ENCODE assay signal across 1 cellular context in the genomic region with DNA sequence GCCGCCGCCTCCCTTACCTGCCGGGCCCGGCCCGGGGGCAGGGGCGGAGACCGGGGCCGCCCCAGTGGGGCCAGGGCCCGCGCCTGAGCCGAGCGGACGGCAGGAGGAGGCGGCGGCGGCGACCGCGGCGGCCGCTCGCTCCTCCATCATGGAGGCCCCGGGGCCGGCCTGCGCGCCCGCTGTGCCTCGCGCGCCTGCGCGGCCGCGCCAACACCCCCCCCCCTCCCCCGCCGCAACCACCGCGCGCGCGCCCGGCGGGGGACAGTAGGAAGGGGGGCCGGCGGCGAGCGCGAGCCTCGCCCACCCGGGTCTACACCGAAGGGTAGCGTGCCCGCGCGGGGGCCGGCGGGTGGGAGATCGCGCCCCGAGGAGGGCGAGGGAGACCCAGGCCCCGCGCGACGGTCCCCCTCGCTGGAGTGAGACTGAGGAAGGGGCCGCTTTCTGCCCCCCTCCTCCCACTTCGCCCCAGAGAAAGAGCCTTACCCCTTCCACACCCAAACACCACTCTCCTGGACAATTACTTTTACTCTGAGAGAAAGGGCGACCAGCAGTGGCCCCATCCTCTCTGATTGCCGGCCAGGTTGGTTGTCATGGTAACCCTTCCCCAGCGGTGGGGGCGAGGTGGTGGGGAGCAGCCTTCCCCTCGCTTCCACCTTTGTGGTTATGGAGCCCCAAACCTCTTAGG.
TF ChIP-seq lines count a peak whose summit lies in the region.

A gene with protein sequence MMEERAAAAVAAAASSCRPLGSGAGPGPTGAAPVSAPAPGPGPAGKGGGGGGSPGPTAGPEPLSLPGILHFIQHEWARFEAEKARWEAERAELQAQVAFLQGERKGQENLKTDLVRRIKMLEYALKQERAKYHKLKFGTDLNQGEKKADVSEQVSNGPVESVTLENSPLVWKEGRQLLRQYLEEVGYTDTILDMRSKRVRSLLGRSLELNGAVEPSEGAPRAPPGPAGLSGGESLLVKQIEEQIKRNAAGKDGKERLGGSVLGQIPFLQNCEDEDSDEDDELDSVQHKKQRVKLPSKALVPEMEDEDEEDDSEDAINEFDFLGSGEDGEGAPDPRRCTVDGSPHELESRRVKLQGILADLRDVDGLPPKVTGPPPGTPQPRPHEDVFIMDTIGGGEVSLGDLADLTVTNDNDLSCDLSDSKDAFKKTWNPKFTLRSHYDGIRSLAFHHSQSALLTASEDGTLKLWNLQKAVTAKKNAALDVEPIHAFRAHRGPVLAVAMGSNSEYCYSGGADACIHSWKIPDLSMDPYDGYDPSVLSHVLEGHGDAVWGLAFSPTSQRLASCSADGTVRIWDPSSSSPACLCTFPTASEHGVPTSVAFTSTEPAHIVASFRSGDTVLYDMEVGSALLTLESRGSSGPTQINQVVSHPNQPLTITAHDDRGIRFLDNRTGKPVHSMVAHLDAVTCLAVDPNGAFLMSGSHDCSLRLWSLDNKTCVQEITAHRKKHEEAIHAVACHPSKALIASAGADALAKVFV (minus strand): TSS at position 170 of the 685 bp plus-strand sequence. CDS start 20 bp downstream, at position 150.

TF ChIP-seq in H1, 55 proteins besides CTCF, POLR2A, EP300 and RAD21:
- TF ChIP-seq NANOG (IDR thresholded peaks at IDR 0.05; ENCODE audit: insufficient read depth, low read depth, low read length, poor library complexity, severe bottlenecking) = no peak
- no peak for TF ChIP-seq HDAC2 (IDR thresholded peaks at IDR 0.05; ENCODE audit: borderline replicate concordance in 1 of 2, low read depth in 2 of 2, low read length in 2 of 2)
- TF ChIP-seq BRCA1 (IDR thresholded peaks at IDR 0.05; ENCODE audit: low read depth, low read length) = no peak
- no peak for TF ChIP-seq JUND (IDR thresholded peaks at IDR 0.05; ENCODE audit: low read length)
- TF ChIP-seq NRF1 (IDR thresholded peaks at IDR 0.05; ENCODE audit: low read depth, low read length) = peak; percentile 27; the same call in 1 of the 2 replicates
- no peak for TF ChIP-seq RFX5 (IDR thresholded peaks at IDR 0.05; ENCODE audit: borderline replicate concordance, low read depth, low read length)
- no peak for TF ChIP-seq YY1 (IDR thresholded peaks at IDR 0.05; ENCODE audit: low read depth, low read length)
- no peak; the same call in 1 of the 2 replicates for TF ChIP-seq POLR2AphosphoS5 (IDR thresholded peaks at IDR 0.05; ENCODE audit: low read depth, low read length)
- TF ChIP-seq KDM5A (IDR thresholded peaks at IDR 0.05; ENCODE audit: low read length) = no peak
- TF ChIP-seq ZNF274 (IDR thresholded peaks at IDR 0.05; ENCODE audit: borderline replicate concordance, extremely low read depth, low read length) = no peak
- no peak for TF ChIP-seq SAP30 (IDR thresholded peaks at IDR 0.05; ENCODE audit: insufficient read depth, insufficient replicate concordance, low read length)
- no peak for TF ChIP-seq MAX (IDR thresholded peaks at IDR 0.05)
- peak; percentile 25; the same call in 1 of the 2 replicates for TF ChIP-seq RBBP5 (IDR thresholded peaks at IDR 0.05; ENCODE audit: borderline replicate concordance, low read depth, low read length)
- TF ChIP-seq CTBP2 (IDR thresholded peaks at IDR 0.05; ENCODE audit: borderline replicate concordance, insufficient read depth, insufficient read length, low read length) = no peak
- TF ChIP-seq BACH1 (IDR thresholded peaks at IDR 0.05; ENCODE audit: low read length) = no peak
- TF ChIP-seq, protein P1, sequence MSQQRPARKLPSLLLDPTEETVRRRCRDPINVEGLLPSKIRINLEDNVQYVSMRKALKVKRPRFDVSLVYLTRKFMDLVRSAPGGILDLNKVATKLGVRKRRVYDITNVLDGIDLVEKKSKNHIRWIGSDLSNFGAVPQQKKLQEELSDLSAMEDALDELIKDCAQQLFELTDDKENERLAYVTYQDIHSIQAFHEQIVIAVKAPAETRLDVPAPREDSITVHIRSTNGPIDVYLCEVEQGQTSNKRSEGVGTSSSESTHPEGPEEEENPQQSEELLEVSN (IDR thresholded peaks at IDR 0.05) = 0 out of 2 replicates have a peak, but pooled peaks have one; percentile 10
- TF ChIP-seq SRF (IDR thresholded peaks at IDR 0.05; ENCODE audit: low read depth, low read length) = no peak
- 0 out of 2 replicates have a peak, but pooled peaks have one; percentile 75 for TF ChIP-seq PHF8 (conservative IDR thresholded peaks at IDR 0.05; ENCODE audit: low read depth, low read length)
- TF ChIP-seq, protein P2, sequence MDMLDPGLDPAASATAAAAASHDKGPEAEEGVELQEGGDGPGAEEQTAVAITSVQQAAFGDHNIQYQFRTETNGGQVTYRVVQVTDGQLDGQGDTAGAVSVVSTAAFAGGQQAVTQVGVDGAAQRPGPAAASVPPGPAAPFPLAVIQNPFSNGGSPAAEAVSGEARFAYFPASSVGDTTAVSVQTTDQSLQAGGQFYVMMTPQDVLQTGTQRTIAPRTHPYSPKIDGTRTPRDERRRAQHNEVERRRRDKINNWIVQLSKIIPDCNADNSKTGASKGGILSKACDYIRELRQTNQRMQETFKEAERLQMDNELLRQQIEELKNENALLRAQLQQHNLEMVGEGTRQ (IDR thresholded peaks at IDR 0.05; ENCODE audit: low read length) = no peak
- no peak for TF ChIP-seq RNF2 (IDR thresholded peaks at IDR 0.05; ENCODE audit: borderline replicate concordance, low read depth, low read length, missing control alignments, poor library complexity, severe bottlenecking)
- no peak for TF ChIP-seq SP4 (IDR thresholded peaks at IDR 0.05; ENCODE audit: low read length)
- TF ChIP-seq, protein P3, sequence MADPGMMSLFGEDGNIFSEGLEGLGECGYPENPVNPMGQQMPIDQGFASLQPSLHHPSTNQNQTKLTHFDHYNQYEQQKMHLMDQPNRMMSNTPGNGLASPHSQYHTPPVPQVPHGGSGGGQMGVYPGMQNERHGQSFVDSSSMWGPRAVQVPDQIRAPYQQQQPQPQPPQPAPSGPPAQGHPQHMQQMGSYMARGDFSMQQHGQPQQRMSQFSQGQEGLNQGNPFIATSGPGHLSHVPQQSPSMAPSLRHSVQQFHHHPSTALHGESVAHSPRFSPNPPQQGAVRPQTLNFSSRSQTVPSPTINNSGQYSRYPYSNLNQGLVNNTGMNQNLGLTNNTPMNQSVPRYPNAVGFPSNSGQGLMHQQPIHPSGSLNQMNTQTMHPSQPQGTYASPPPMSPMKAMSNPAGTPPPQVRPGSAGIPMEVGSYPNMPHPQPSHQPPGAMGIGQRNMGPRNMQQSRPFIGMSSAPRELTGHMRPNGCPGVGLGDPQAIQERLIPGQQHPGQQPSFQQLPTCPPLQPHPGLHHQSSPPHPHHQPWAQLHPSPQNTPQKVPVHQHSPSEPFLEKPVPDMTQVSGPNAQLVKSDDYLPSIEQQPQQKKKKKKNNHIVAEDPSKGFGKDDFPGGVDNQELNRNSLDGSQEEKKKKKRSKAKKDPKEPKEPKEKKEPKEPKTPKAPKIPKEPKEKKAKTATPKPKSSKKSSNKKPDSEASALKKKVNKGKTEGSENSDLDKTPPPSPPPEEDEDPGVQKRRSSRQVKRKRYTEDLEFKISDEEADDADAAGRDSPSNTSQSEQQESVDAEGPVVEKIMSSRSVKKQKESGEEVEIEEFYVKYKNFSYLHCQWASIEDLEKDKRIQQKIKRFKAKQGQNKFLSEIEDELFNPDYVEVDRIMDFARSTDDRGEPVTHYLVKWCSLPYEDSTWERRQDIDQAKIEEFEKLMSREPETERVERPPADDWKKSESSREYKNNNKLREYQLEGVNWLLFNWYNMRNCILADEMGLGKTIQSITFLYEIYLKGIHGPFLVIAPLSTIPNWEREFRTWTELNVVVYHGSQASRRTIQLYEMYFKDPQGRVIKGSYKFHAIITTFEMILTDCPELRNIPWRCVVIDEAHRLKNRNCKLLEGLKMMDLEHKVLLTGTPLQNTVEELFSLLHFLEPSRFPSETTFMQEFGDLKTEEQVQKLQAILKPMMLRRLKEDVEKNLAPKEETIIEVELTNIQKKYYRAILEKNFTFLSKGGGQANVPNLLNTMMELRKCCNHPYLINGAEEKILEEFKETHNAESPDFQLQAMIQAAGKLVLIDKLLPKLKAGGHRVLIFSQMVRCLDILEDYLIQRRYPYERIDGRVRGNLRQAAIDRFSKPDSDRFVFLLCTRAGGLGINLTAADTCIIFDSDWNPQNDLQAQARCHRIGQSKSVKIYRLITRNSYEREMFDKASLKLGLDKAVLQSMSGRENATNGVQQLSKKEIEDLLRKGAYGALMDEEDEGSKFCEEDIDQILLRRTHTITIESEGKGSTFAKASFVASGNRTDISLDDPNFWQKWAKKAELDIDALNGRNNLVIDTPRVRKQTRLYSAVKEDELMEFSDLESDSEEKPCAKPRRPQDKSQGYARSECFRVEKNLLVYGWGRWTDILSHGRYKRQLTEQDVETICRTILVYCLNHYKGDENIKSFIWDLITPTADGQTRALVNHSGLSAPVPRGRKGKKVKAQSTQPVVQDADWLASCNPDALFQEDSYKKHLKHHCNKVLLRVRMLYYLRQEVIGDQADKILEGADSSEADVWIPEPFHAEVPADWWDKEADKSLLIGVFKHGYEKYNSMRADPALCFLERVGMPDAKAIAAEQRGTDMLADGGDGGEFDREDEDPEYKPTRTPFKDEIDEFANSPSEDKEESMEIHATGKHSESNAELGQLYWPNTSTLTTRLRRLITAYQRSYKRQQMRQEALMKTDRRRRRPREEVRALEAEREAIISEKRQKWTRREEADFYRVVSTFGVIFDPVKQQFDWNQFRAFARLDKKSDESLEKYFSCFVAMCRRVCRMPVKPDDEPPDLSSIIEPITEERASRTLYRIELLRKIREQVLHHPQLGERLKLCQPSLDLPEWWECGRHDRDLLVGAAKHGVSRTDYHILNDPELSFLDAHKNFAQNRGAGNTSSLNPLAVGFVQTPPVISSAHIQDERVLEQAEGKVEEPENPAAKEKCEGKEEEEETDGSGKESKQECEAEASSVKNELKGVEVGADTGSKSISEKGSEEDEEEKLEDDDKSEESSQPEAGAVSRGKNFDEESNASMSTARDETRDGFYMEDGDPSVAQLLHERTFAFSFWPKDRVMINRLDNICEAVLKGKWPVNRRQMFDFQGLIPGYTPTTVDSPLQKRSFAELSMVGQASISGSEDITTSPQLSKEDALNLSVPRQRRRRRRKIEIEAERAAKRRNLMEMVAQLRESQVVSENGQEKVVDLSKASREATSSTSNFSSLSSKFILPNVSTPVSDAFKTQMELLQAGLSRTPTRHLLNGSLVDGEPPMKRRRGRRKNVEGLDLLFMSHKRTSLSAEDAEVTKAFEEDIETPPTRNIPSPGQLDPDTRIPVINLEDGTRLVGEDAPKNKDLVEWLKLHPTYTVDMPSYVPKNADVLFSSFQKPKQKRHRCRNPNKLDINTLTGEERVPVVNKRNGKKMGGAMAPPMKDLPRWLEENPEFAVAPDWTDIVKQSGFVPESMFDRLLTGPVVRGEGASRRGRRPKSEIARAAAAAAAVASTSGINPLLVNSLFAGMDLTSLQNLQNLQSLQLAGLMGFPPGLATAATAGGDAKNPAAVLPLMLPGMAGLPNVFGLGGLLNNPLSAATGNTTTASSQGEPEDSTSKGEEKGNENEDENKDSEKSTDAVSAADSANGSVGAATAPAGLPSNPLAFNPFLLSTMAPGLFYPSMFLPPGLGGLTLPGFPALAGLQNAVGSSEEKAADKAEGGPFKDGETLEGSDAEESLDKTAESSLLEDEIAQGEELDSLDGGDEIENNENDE (IDR thresholded peaks at IDR 0.05; ENCODE audit: insufficient replicate concordance, low read length) = no peak
- no peak for TF ChIP-seq BCL11A (IDR thresholded peaks at IDR 0.05; ENCODE audit: low read depth in 2 of 2, low read length in 2 of 2)
- TF ChIP-seq ASH2L (IDR thresholded peaks at IDR 0.05; ENCODE audit: low read length) = peak; percentile 12
- TF ChIP-seq TAF1 (IDR thresholded peaks at IDR 0.05; ENCODE audit: low read depth, low read length) = no peak; the same call in 1 of the 2 replicates
